ENCODE assay signal across 8 cellular contexts in the genomic region with DNA sequence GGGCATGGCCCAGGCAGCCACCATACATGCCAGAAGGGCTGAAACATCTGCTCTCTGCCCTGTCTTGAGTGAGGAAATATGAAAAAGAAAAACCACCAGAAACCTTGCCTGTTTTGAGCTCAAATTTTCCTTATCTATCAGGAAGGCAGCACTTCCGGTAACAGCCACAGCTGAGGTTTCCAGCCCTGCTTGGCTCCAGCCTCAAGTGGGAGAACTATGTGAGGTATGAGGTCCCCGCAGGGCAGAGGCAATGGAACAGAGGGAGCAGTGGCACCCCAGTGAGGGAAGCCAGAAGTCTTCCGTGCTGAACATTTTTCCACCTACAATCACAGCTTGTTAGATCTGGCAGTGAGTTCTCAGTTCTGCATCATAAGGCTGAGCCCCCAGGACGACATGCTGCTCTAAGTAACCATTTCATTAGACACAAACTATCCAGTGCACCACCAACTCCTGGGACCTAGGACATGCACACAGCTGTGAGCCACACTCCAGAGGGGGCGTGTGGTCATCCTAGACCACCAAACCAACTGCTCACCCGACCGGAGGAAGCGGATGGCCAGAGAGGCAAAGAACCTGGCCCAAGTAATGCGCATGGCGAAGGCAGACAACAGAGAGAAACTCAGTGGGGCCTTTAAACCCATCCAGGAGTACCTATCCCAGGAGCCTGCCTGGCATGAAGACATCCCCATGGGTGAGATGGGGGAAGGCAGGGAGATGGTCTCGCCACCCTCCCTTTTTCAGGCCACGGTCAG. TPM values are rescaled to one million over a fixed set of nuclear protein-coding genes. Genes with fewer than 3 reads are reported as not detected.
DNase-seq lines count a peak whose midpoint lies in the region; ATAC-seq and TF ChIP-seq lines count a peak whose summit lies in the region.

No MANE protein-coding gene starts in this region.

- H3K79me1 ChIP-seq in mesendoderm (ENCODE audit: low read length): peaks cover 43% of the 10 kb centered on the region

- H2BK120ac ChIP-seq in mesendoderm (ENCODE audit: low read depth, low read length): no peak overlapping the region

- H3K79me2 ChIP-seq in mesendoderm (ENCODE audit: control insufficient read depth, insufficient read depth, low read length): peaks cover 76% of the 10 kb centered on the region

- H3K36me3 Mint-ChIP-seq in naive B cell: peaks cover 0 to 10% of the 10 kb centered on the region in 2 donors

- H3K27ac ChIP-seq in Peyer's patch: peak overlapping the region in 3 of 4 donors; percentile 40 to 64 (median 59)
- H3K27ac ChIP-seq in dorsolateral prefrontal cortex: peak overlapping the region in 43 of 59 donors; percentile 2 to 91 (median 57)
- H3K27ac ChIP-seq in mesendoderm (ENCODE audit: low read depth, low read length): no peak overlapping the region

- peak overlapping the region in 3 of 8 donors; percentile 12 to 38 (median 18) for H3K4me3 Mint-ChIP-seq in naive B cell

- H3K9me3 Mint-ChIP-seq in naive B cell: no peaks in the 10 kb centered on the region

- H4K5ac ChIP-seq in mesendoderm (ENCODE audit: low read length): no peak overlapping the region

- H3K27ac Mint-ChIP-seq in naive B cell: peak overlapping the region; percentile 27 to 94 (median 84)

- intact Hi-C loops in dorsolateral prefrontal cortex (cut with DNase I): loop anchor here in 1 of 2 donors (10.0 kb wide), 1 partner anchor 399 kb away; no protein-coding TSS in a partner anchor

- no CpG with 5 or more reads among the region's 12 CpGs for WGBS in mesendoderm (ENCODE audit: extremely low coverage, insufficient coverage, low lambda C conversion rate)

- H3K4me3 ChIP-seq in Peyer's patch: no peak overlapping the region
- no peak overlapping the region for H3K4me3 ChIP-seq in dorsolateral prefrontal cortex
- H3K4me3 ChIP-seq in BE2C (ENCODE audit: low read depth, low read length): no peak overlapping the region
- H3K4me3 ChIP-seq in mesendoderm (ENCODE audit: low read length): no peak overlapping the region

- H3K4ac ChIP-seq in mesendoderm (ENCODE audit: low read depth, low read length): no peak overlapping the region

- no peak overlapping the region for H3K56ac ChIP-seq in mesendoderm (ENCODE audit: low read length)

- no peak overlapping the region for H2AK5ac ChIP-seq in mesendoderm (ENCODE audit: low read length)

- H3K36me3 ChIP-seq in Peyer's patch (peaks cover 0 to 90% (median 0%) of the 10 kb centered on the region in 3 donors), BE2C (peaks cover 65% of the 10 kb centered on the region), mesendoderm (ENCODE audit: control insufficient read depth, insufficient read depth, low read length) (peaks cover 47% of the 10 kb centered on the region)

- no peak for TF ChIP-seq POLR2A in Peyer's patch (IDR thresholded peaks at IDR 0.05)

- H3K27me3 Mint-ChIP-seq in naive B cell: no peaks in the 10 kb centered on the region

- no peak overlapping the region for H2BK15ac ChIP-seq in mesendoderm (replicated peaks; ENCODE audit: low read depth)

- ATAC-seq in naive B cell (ENCODE audit: low read depth in 2 of 2): no peak

- H3K18ac ChIP-seq in mesendoderm (ENCODE audit: low read length): no peak overlapping the region

- H3K9ac ChIP-seq in mesendoderm (ENCODE audit: low read length): no peak overlapping the region

- TF ChIP-seq CTCF in Peyer's patch (IDR thresholded peaks at IDR 0.05) (no peak), dorsolateral prefrontal cortex (IDR thresholded peaks at IDR 0.05 in 54 of 56, conservative IDR thresholded peaks at IDR 0.05 in 2 of 56; ENCODE audit: low read depth in 1 of 56, partially characterized antibody in 56 of 56) (no peak), BE2C (IDR thresholded peaks at IDR 0.05; ENCODE audit: low read depth, low read length) (no peak)

- no peak overlapping the region for H3K4me2 ChIP-seq in mesendoderm (ENCODE audit: low read length)

- peaks cover 9 to 80% (median 12%) of the 10 kb centered on the region in 4 donors for H3K4me1 ChIP-seq in Peyer's patch
- H3K4me1 ChIP-seq in BE2C: peaks cover 8% of the 10 kb centered on the region
- no peaks in the 10 kb centered on the region for H3K4me1 ChIP-seq in mesendoderm (ENCODE audit: control insufficient read depth, low read depth, low read length)

- no peak overlapping the region for H4K8ac ChIP-seq in mesendoderm (ENCODE audit: low read depth, low read length)

- H3K27me3 ChIP-seq in Peyer's patch: no peaks in the 10 kb centered on the region
- no peaks in the 10 kb centered on the region for H3K27me3 ChIP-seq in dorsolateral prefrontal cortex
- H3K27me3 ChIP-seq in BE2C: no peaks in the 10 kb centered on the region
- H3K27me3 ChIP-seq in mesendoderm (ENCODE audit: insufficient read depth, low read length, poor library complexity): no peaks in the 10 kb centered on the region

- peaks cover 19 to 55% (median 47%) of the 10 kb centered on the region in 3 donors for H3K4me1 Mint-ChIP-seq in naive B cell

- H3K9me3 ChIP-seq in Peyer's patch (no peaks in the 10 kb centered on the region), BE2C (no peaks in the 10 kb centered on the region)

- H3K23ac ChIP-seq in mesendoderm (ENCODE audit: low read length): no peak overlapping the region

- no peak overlapping the region for H2BK5ac ChIP-seq in mesendoderm (ENCODE audit: low read length)

- DNase-seq in AG20443 (ENCODE audit: low spot score) (peak; percentile 79), Peyer's patch (no peak), dorsolateral prefrontal cortex (no peak), naive B cell (no peak), BE2C (no peak), mesendoderm (no peak), NCI-H524 (lab: John Stamatoyannopoulos, UW) (no peak)
- DNase-seq in effector CD8-positive, alpha-beta T cell (lab: John Stamatoyannopoulos, UW): no peak

RNA-seq across cellular contexts. Expression of a gene that starts 22.6 kb away (rescaled TPM):
- total RNA-seq in Peyer's patch (100 to 1,000 TPM; 170 to 192 (median 180) TPM), dorsolateral prefrontal cortex (100 to 1,000 TPM in 77 of 120 experiments, 10 to 100 TPM in 43; 67.7 to 164 (median 107) TPM)
- polyA plus RNA-seq in naive B cell (ENCODE audit: low read depth in 6 of 6): 100 to 1,000 TPM; 145 to 210 (median 186) TPM
- polyA plus RNA-seq in BE2C (2012; ENCODE audit: insufficient read depth, insufficient read length, low read depth): 93.6 TPM
- 261 TPM for polyA plus RNA-seq in mesendoderm (2013, experiment 1 of 2)
- polyA plus RNA-seq in mesendoderm (2013, experiment 2 of 2): 261 TPM
